In the genomic region with DNA sequence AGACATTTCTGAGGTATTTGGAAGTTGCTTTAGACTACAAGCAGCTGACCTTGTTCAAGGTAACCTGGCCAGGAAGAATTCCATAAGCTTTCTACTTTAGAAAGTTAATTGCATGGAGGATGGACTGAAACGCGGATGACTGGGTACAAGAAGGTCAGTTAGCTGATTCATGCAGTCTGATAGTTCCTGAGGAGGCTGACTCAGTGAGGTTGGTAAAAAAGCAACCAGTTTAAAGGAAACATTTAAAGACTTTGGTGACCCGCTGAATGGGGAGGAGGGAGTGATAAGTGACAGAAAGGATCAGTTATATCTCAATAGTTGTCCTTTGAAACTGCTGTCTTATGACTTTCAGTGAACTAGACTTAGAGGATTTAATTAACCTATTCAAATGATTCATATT, we compare ENCODE assay signal across 20 cellular contexts.
DNase-seq lines count a peak whose midpoint lies in the region; ATAC-seq, FAIRE-seq and TF ChIP-seq lines count a peak whose summit lies in the region.
"Had no signal": no experiment of that assay in that cellular context is flagged by ENCODE, and none has a peak within 500 bp of the region (broad histone marks: within the 10 kb centered on the region; RNA-seq: fewer than 3 reads in every experiment).

No MANE protein-coding gene starts in this region.

- CTCF ChIA-PET in HCT116 (lab: Charles Lee) (no interaction called here), RWPE1 (lab: Yijun Ruan, JAX) (interaction anchor here (0.6 kb wide), 1 partner anchor 238 kb away, joined by 3 read pairs; no protein-coding TSS in a partner anchor), endothelial cell of umbilical vein (lab: Charles Lee) (no interaction called here)

- BruUV-seq in HCT116 (replicated peaks; lab: Mats Ljungman, UMichigan) (no TSS peak), endothelial cell of umbilical vein (replicated peaks; lab: Mats Ljungman, UMichigan) (no TSS peak)

- TF ChIP-seq CTCF in HCT116 (IDR thresholded peaks at IDR 0.05 in 2 of 3, conservative IDR thresholded peaks at IDR 0.05 in 1 of 3; ENCODE audit: borderline replicate concordance in 1 of 3, insufficient read depth in 1 of 3, low read depth in 2 of 3, low read length in 2 of 3) (no peak), RWPE1 (conservative IDR thresholded peaks at IDR 0.05; ENCODE audit: low read depth) (no peak), endothelial cell of umbilical vein (IDR thresholded peaks at IDR 0.05; ENCODE audit: extremely low read depth in 1 of 2, insufficient read depth in 1 of 2, low read depth in 1 of 2, low read length in 2 of 2) (no peak), mesothelial cell of epicardium (IDR thresholded peaks at IDR 0.05; ENCODE audit: unreplicated experiment) (no peak), heart right ventricle (IDR thresholded peaks at IDR 0.05) (no peak)

- H3K27ac ChIP-seq in HCT116 (ENCODE audit: low read depth, low read length) (no peak overlapping the region), RWPE1 (no peak overlapping the region), endothelial cell of umbilical vein (ENCODE audit: insufficient read depth, low read depth, low read length) (no peak overlapping the region), heart right ventricle (no peak overlapping the region), substantia nigra (ENCODE audit: low read depth, low read length, poor library complexity, severe bottlenecking) (no peak overlapping the region)
- H3K27ac ChIP-seq: GM23248, lower lobe of right lung had no signal

- H4K20me1 ChIP-seq in HCT116 (ENCODE audit: insufficient read depth) (no peaks in the 10 kb centered on the region), endothelial cell of umbilical vein (replicated peaks; ENCODE audit: control insufficient read depth, extremely low read depth, insufficient read depth, low read length) (no peaks in the 10 kb centered on the region)

- dilution Hi-C loops in endothelial cell of umbilical vein (cut with MboI; ENCODE audit: extremely low pct_ligation_motif_present, low sequenced_read_pairs): no loop called here

- POLR2A ChIA-PET in HCT116 (lab: Charles Lee) (no interaction called here), RWPE1 (lab: Yijun Ruan, JAX; ENCODE audit: low non-redundant PET) (no interaction called here), endothelial cell of umbilical vein (lab: Charles Lee) (no interaction called here)

- no peaks in the 10 kb centered on the region for H3K36me3 Mint-ChIP-seq in mesothelial cell of epicardium
- H3K36me3 Mint-ChIP-seq: naive thymus-derived CD4-positive, alpha-beta T cell had no signal

- H2AFZ ChIP-seq in HCT116 (ENCODE audit: low read depth, low read length, poor library complexity, severe bottlenecking) (no peak overlapping the region), endothelial cell of umbilical vein (ENCODE audit: low read depth, low read length) (no peak overlapping the region)
- H2AFZ ChIP-seq: GM23248 had no signal

- intact Hi-C loops in HCT116 (cut with micrococcal nuclease) (no loop called here), endothelial cell of umbilical vein (cut with micrococcal nuclease) (no loop called here), heart right ventricle (cut with DNase I) (no loop called here)

- H3K4me1 ChIP-seq in HCT116 (ENCODE audit: control insufficient read depth in 1 of 2, insufficient read depth in 2 of 2, low read length in 2 of 2): no peaks in the 10 kb centered on the region
- no peaks in the 10 kb centered on the region for H3K4me1 ChIP-seq in endothelial cell of umbilical vein (ENCODE audit: control insufficient read depth, extremely low read depth, insufficient read depth, low read length)
- no peaks in the 10 kb centered on the region for H3K4me1 ChIP-seq in heart right ventricle
- H3K4me1 ChIP-seq: lower lobe of right lung had no signal

- DNase-seq in HCT116 (ENCODE audit: low read depth, low spot score): no peak
- DNase-seq in RWPE1 (ENCODE audit: low spot score): peak; percentile 16
- DNase-seq in endothelial cell of umbilical vein (ENCODE audit: low read depth, low spot score): peak; percentile 2
- DNase-seq in mesothelial cell of epicardium (ENCODE audit: low spot score in 2 of 2, unreplicated experiment in 2 of 2): no peak
- no peak for DNase-seq in heart right ventricle
- no peak for DNase-seq in SHP77 (lab: John Stamatoyannopoulos, UW)
- DNase-seq in substantia nigra (lab: John Stamatoyannopoulos, UW): no peak
- DNase-seq: activated CD4-positive, alpha-beta T cell treated with anti-CD3 and anti-CD28 coated beads for 4 hours; activated CD8-positive, alpha-beta memory T cell treated with anti-CD3 and anti-CD28 coated beads, Interleukin-2, amount 50 U/mL, for 4 hours; activated gamma-delta T cell treated with Interleukin-2 at 50 U/mL for 16 hours; anterior cingulate cortex; GM23248; lower lobe of right lung; naive thymus-derived CD4-positive, alpha-beta T cell; NCI-H1092 treated with DMSO at 0.1 percent for 48 hours; NCI-H2081; NCI-H526 had no signal

- FAIRE-seq in endothelial cell of umbilical vein (lab: Jason Lieb, UNC): no peak
- FAIRE-seq: GM18507, K562 had no signal

- WGBS in heart right ventricle, 2 donors: 69 to 74% methylated on average over 3 of the region's 3 CpGs

- no peak for TF ChIP-seq POLR2A in HCT116 (IDR thresholded peaks at IDR 0.05; ENCODE audit: borderline replicate concordance, extremely low read depth, insufficient read depth, insufficient read length)
- no peak for TF ChIP-seq POLR2A in endothelial cell of umbilical vein (IDR thresholded peaks at IDR 0.05; ENCODE audit: low read depth, low read length)

- H3K9ac ChIP-seq in HCT116 (ENCODE audit: low read length): no peak overlapping the region
- H3K9ac ChIP-seq in endothelial cell of umbilical vein (replicated peaks; ENCODE audit: extremely low read depth, insufficient read depth, low read length): no peak overlapping the region
- H3K9ac ChIP-seq: GM23248 had no signal

- H3K79me2 ChIP-seq in HCT116 (ENCODE audit: insufficient read depth, low read length) (no peaks in the 10 kb centered on the region), endothelial cell of umbilical vein (ENCODE audit: control insufficient read depth, insufficient read depth, low read length) (no peaks in the 10 kb centered on the region)

- H3K4me3 Mint-ChIP-seq in mesothelial cell of epicardium: no peak overlapping the region
- H3K4me3 Mint-ChIP-seq: naive thymus-derived CD4-positive, alpha-beta T cell had no signal

- H3K27me3 ChIP-seq in HCT116 (ENCODE audit: insufficient read depth, low read length) (no peaks in the 10 kb centered on the region), endothelial cell of umbilical vein (ENCODE audit: control insufficient read depth in 2 of 2, insufficient read depth in 2 of 2, low read length in 2 of 2) (no peaks in the 10 kb centered on the region), heart right ventricle (no peaks in the 10 kb centered on the region)

- peak overlapping the region; percentile 87 for H3K27ac Mint-ChIP-seq in mesothelial cell of epicardium
- H3K27ac Mint-ChIP-seq: naive thymus-derived CD4-positive, alpha-beta T cell had no signal

- no peaks in the 10 kb centered on the region for H3K9me1 ChIP-seq in endothelial cell of umbilical vein (replicated peaks; ENCODE audit: control insufficient read depth, extremely low read depth, insufficient read depth, low read length)

- RAD21 ChIA-PET in HCT116 (lab: Charles Lee; ENCODE audit: low non-redundant PET in 1 of 2, low total read pairs in 2 of 2, uncharacterized antibody in 2 of 2, unreplicated experiment in 2 of 2): no interaction called here

- H3K4me3 ChIP-seq in HCT116 (replicated peaks in 1 of 2; ENCODE audit: low read depth in 1 of 2, low read length in 2 of 2) (no peak overlapping the region), endothelial cell of umbilical vein (replicated peaks in 1 of 3; ENCODE audit: insufficient read depth in 1 of 3, low read depth in 1 of 3, low read length in 3 of 3) (no peak overlapping the region), heart right ventricle (no peak overlapping the region)
- H3K4me3 ChIP-seq: GM23248, K562, lower lobe of right lung had no signal

- no peak for ATAC-seq in HCT116
- no peak for ATAC-seq in heart right ventricle
- no peak for ATAC-seq in HG03469 (IDR thresholded peaks at IDR 0.05; ENCODE audit: unreplicated experiment)
- ATAC-seq: K562; lower lobe of right lung; naive thymus-derived CD4-positive, alpha-beta T cell had no signal

- no peak overlapping the region for H3K4me2 ChIP-seq in HCT116 (ENCODE audit: low read length)
- no peak overlapping the region for H3K4me2 ChIP-seq in endothelial cell of umbilical vein (ENCODE audit: insufficient read depth, low read length)

- H3K9me2 ChIP-seq in HCT116 (ENCODE audit: insufficient read depth): no peaks in the 10 kb centered on the region

- H3K9me3 Mint-ChIP-seq in mesothelial cell of epicardium: peaks cover 11% of the 10 kb centered on the region

- no peaks in the 10 kb centered on the region for H3K36me3 ChIP-seq in HCT116 (ENCODE audit: control insufficient read depth in 1 of 2, insufficient read depth in 2 of 2, low read length in 2 of 2)
- no peaks in the 10 kb centered on the region for H3K36me3 ChIP-seq in endothelial cell of umbilical vein (ENCODE audit: control insufficient read depth in 2 of 2, extremely low read depth in 1 of 2, insufficient read depth in 2 of 2, low read length in 2 of 2)
- no peaks in the 10 kb centered on the region for H3K36me3 ChIP-seq in heart right ventricle
- H3K36me3 ChIP-seq: lower lobe of right lung had no signal

- H3K4me1 Mint-ChIP-seq in mesothelial cell of epicardium: peaks cover 21% of the 10 kb centered on the region
- H3K4me1 Mint-ChIP-seq: naive thymus-derived CD4-positive, alpha-beta T cell had no signal

- no peaks in the 10 kb centered on the region for H3K27me3 Mint-ChIP-seq in mesothelial cell of epicardium (ENCODE audit: low read depth)
- H3K27me3 Mint-ChIP-seq: naive thymus-derived CD4-positive, alpha-beta T cell had no signal

- TF ChIP-seq RAD21 in HCT116 (IDR thresholded peaks at IDR 0.05; ENCODE audit: low read depth): no peak

- H3K9me3 ChIP-seq in HCT116 (ENCODE audit: control insufficient read depth in 1 of 2, insufficient read depth in 1 of 2, low read depth in 1 of 2, low read length in 2 of 2): peaks cover 14 to 17% of the 10 kb centered on the region in 2 experiments; a peak in 2 of 4 replicates
- H3K9me3 ChIP-seq in endothelial cell of umbilical vein (replicated peaks; ENCODE audit: control insufficient read depth, insufficient read depth, low read length): peaks cover 2% of the 10 kb centered on the region
- peaks cover 0 to 18% (median 0%) of the 10 kb centered on the region in 11 donors for H3K9me3 ChIP-seq in heart right ventricle
- H3K9me3 ChIP-seq: lower lobe of right lung had no signal

TF ChIP-seq in HCT116, 20 proteins besides CTCF, POLR2A, EP300 and RAD21 (continues in another document):
- TF ChIP-seq SRF (IDR thresholded peaks at IDR 0.05; ENCODE audit: low read depth) (no peak), TCF7L2 (IDR thresholded peaks at IDR 0.05; ENCODE audit: borderline replicate concordance, extremely low read depth, insufficient read depth, insufficient read length) (peak; percentile 72), JUND (IDR thresholded peaks at IDR 0.05) (no peak)

TF ChIP-seq in endothelial cell of umbilical vein, 7 proteins besides CTCF, POLR2A, EP300 and RAD21 (continues in another document):
- TF ChIP-seq, protein P1, sequence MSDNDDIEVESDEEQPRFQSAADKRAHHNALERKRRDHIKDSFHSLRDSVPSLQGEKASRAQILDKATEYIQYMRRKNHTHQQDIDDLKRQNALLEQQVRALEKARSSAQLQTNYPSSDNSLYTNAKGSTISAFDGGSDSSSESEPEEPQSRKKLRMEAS (IDR thresholded peaks at IDR 0.05; ENCODE audit: insufficient read depth, insufficient read length): no peak

Comparison
In these comparisons a context has a peak if more than half of its experiments do, and no peak if none do; other contexts are left out.
1. DNase-seq: peak in RWPE1 (single experiment) and endothelial cell of umbilical vein (single experiment); none in HCT116 (single experiment), mesothelial cell of epicardium (0 of 2), heart right ventricle (0 of 2), SHP77 (0 of 2) and substantia nigra (0 of 49).